ENCODE assay signal across 27 cellular contexts in genomic region chr4:149057594-149057993, GRCh38.
"Had no signal": no experiment of that assay in that cellular context is flagged by ENCODE, and none has a peak within 500 bp of the region (broad histone marks: within the 10 kb centered on the region; RNA-seq: fewer than 3 reads in every experiment).

No MANE protein-coding gene starts in this region.

- H3K79me2 ChIP-seq: parathyroid adenoma had no signal

- H3K9ac ChIP-seq: neural progenitor cell, parathyroid adenoma had no signal

- H3K27ac ChIP-seq: neural progenitor cell, ovary, parathyroid adenoma, psoas muscle, right lobe of liver, sigmoid colon, stomach, thoracic aorta, thyroid gland, tibial nerve, upper lobe of left lung, vagina had no signal

- H3K4me1 ChIP-seq: neural progenitor cell, parathyroid adenoma, psoas muscle, right lobe of liver, stomach, tibial nerve, upper lobe of left lung, vagina had no signal

- H3K27me3 Mint-ChIP-seq: progenitor cell of endocrine pancreas; stimulated activated naive B cell treated with anti-CD40 and anti-IgM and Interleukin-4, amounts not matched to agents 10 μg/mL and 1 μg/mL and 100 μg/mL, for 72 hours had no signal

- H2AFZ ChIP-seq: neural progenitor cell, parathyroid adenoma had no signal

- H3K27ac Mint-ChIP-seq: natural killer cell; neural progenitor cell; progenitor cell of endocrine pancreas; stimulated activated effector memory CD8-positive, alpha-beta T cell treated with anti-CD3 and anti-CD28 coated beads, Interleukin-12 subunit alpha, Interleukin-12 subunit beta, amount 100 ng/mL, for 72 hours; stimulated activated naive B cell treated with anti-CD40 and anti-IgM and Interleukin-4, amounts not matched to agents 10 μg/mL and 1 μg/mL and 100 μg/mL, for 72 hours; stimulated activated naive CD8-positive, alpha-beta T cell treated with anti-CD3 and anti-CD28 coated beads, Interleukin-15, Interleukin-2, amounts not matched to agents 100 ng/mL and 50 ng/mL, for 24 hours had no signal

- H3K36me3 ChIP-seq: neural progenitor cell, ovary, right lobe of liver, sigmoid colon, stomach, thoracic aorta, thyroid gland, tibial nerve, upper lobe of left lung, vagina had no signal

- H3K27me3 ChIP-seq: neural progenitor cell, ovary, right lobe of liver, sigmoid colon, stomach, thyroid gland, tibial nerve, upper lobe of left lung, vagina had no signal

- H3K4me3 ChIP-seq: neural progenitor cell, ovary, psoas muscle, right lobe of liver, sigmoid colon, stomach, thoracic aorta, thyroid gland, tibial nerve, upper lobe of left lung, vagina had no signal

- ATAC-seq: natural killer cell; psoas muscle; right cardiac atrium; right lobe of liver; stimulated activated effector memory CD8-positive, alpha-beta T cell treated with anti-CD3 and anti-CD28 coated beads, Interleukin-12 subunit alpha, Interleukin-12 subunit beta, amount 100 ng/mL, for 72 hours; stimulated activated naive B cell treated with anti-CD40 and anti-IgM and Interleukin-4, amounts not matched to agents 10 μg/mL and 1 μg/mL and 100 μg/mL, for 72 hours had no signal

- DNase-seq: natural killer cell; occipital lobe; ovary; posterior cingulate gyrus; psoas muscle; right cardiac atrium; right lobe of liver; sigmoid colon; small intestine; stimulated activated CD4-positive, alpha-beta T cell treated with anti-CD3 and anti-CD28 coated beads, Interleukin-15, amount 100 ng/mL, for 24 hours; stimulated activated CD4-positive, alpha-beta T cell treated with anti-CD3 and anti-CD28 coated beads, Interleukin-2, amount 100 ng/mL, for 24 hours; stimulated activated CD4-positive, alpha-beta T cell treated with anti-CD3 and anti-CD28 coated beads, Interleukin-2, amount 100 ng/mL, for 48 hours; stimulated activated CD4-positive, alpha-beta T cell treated with anti-CD3 and anti-CD28 coated beads, Interleukin-4, amount 100 ng/mL, for 24 hours; stimulated activated naive B cell treated with anti-CD40 and anti-IgM and Interleukin-4, amounts not matched to agents 10 μg/mL and 1 μg/mL and 100 μg/mL, for 72 hours; stimulated activated naive CD4-positive, alpha-beta T cell treated with Interleukin-2 at 50 U/mL for 16 hours; stomach; thyroid gland; upper lobe of left lung had no signal

- H3K4me1 Mint-ChIP-seq: natural killer cell; stimulated activated effector memory CD8-positive, alpha-beta T cell treated with anti-CD3 and anti-CD28 coated beads, Interleukin-12 subunit alpha, Interleukin-12 subunit beta, amount 100 ng/mL, for 72 hours; stimulated activated naive B cell treated with anti-CD40 and anti-IgM and Interleukin-4, amounts not matched to agents 10 μg/mL and 1 μg/mL and 100 μg/mL, for 72 hours had no signal

- H3K9me3 ChIP-seq: ovary, psoas muscle, right lobe of liver, sigmoid colon, stomach, thoracic aorta, thyroid gland, tibial nerve, upper lobe of left lung, vagina had no signal

- H3K4me3 Mint-ChIP-seq: natural killer cell; nephron; neural progenitor cell; stimulated activated effector memory CD8-positive, alpha-beta T cell treated with anti-CD3 and anti-CD28 coated beads, Interleukin-12 subunit alpha, Interleukin-12 subunit beta, amount 100 ng/mL, for 72 hours; stimulated activated naive B cell treated with anti-CD40 and anti-IgM and Interleukin-4, amounts not matched to agents 10 μg/mL and 1 μg/mL and 100 μg/mL, for 72 hours; stimulated activated naive CD8-positive, alpha-beta T cell treated with anti-CD3 and anti-CD28 coated beads, Interleukin-15, Interleukin-2, amounts not matched to agents 100 ng/mL and 50 ng/mL, for 24 hours had no signal

- H3K9me3 Mint-ChIP-seq: natural killer cell; nephron; neural progenitor cell; stimulated activated effector memory CD8-positive, alpha-beta T cell treated with anti-CD3 and anti-CD28 coated beads, Interleukin-12 subunit alpha, Interleukin-12 subunit beta, amount 100 ng/mL, for 72 hours; stimulated activated naive B cell treated with anti-CD40 and anti-IgM and Interleukin-4, amounts not matched to agents 10 μg/mL and 1 μg/mL and 100 μg/mL, for 72 hours; stimulated activated naive CD8-positive, alpha-beta T cell treated with anti-CD3 and anti-CD28 coated beads, Interleukin-15, Interleukin-2, amounts not matched to agents 100 ng/mL and 50 ng/mL, for 24 hours had no signal

- H3K4me2 ChIP-seq: neural progenitor cell had no signal

- H3K36me3 Mint-ChIP-seq: natural killer cell; neural progenitor cell; stimulated activated effector memory CD8-positive, alpha-beta T cell treated with anti-CD3 and anti-CD28 coated beads, Interleukin-12 subunit alpha, Interleukin-12 subunit beta, amount 100 ng/mL, for 72 hours; stimulated activated naive B cell treated with anti-CD40 and anti-IgM and Interleukin-4, amounts not matched to agents 10 μg/mL and 1 μg/mL and 100 μg/mL, for 72 hours had no signal
